8 cellular contexts compared by ENCODE assay signal in the genomic region with DNA sequence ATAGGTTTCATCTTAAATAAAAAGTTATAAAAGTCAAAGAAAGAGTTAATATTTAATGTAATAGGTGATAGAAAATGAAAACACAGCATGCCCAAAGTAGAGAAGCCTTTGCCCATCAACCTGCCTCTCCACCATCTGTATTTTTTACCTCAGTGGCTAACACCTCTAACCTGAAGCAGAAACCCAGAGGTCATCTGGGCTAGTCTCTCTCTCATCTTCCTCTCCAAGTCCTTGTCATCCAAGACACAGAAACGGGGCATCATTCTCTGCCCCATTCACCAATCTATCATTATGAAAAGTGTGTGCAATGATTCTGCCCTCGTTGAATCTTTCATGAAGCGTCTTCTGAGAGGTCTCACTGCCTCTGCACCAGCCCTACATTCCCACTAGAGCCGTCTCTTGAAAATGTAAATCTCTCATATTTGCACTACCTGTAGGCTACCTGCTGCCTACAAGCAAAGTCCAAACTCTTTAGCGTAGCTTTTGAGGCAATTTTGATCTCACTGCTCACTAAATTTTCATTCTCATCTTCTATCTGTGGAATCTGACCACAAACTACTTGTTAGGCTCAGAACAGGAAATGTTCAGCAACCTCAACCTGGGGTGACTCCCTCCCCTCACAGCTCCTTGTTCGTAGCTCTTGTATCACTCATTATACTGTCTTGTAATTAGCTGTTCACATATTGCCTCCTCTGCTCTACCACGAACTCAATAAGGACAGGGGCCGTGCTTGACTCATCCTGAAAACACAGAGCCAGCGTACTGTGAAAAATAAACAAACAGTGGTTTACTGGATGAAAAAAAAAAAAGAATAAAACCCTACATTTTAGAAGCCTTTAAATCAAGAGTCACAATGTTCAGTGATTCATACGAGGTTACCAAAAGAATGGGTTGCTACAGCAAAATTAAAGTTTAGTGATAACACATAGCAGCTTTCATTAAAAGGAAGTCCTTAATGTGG.
A peak's percentile ranks its signal among the peaks of the same experiment; 100 is the strongest.
DNase-seq lines count a peak whose midpoint lies in the region; ATAC-seq, FAIRE-seq and TF ChIP-seq lines count a peak whose summit lies in the region.

No MANE protein-coding gene starts in this region.

- H3K4me1 ChIP-seq in DND-41 (ENCODE audit: insufficient read depth, low read length) (peaks cover 6% of the 10 kb centered on the region), astrocyte (ENCODE audit: insufficient read depth, low read length) (peaks cover 26% of the 10 kb centered on the region), pancreas (no peaks in the 10 kb centered on the region)

- H3K9me3 Mint-ChIP-seq in astrocyte (ENCODE audit: unreplicated experiment), result peaks cover 4% of the 10 kb centered on the region
- H3K9me3 Mint-ChIP-seq in endothelial cell (ENCODE audit: unreplicated experiment), result no peaks in the 10 kb centered on the region

- H3K27me3 ChIP-seq in DND-41 (ENCODE audit: insufficient read depth, low read length, poor library complexity), result peaks cover 17% of the 10 kb centered on the region
- H3K27me3 ChIP-seq in astrocyte (ENCODE audit: insufficient read depth, low read length), result no peaks in the 10 kb centered on the region
- H3K27me3 ChIP-seq in pancreas, result no peaks in the 10 kb centered on the region

- DNase-seq in DND-41 (peak; percentile 60), NK-92 (lab: John Stamatoyannopoulos, UW; ENCODE audit: unreplicated experiment) (peak; percentile 9), astrocyte (ENCODE audit: low read depth) (peak; percentile 89), pancreas (no peak), endothelial cell (ENCODE audit: low spot score) (no peak), NCI-H748 (lab: John Stamatoyannopoulos, UW; ENCODE audit: unreplicated experiment) (no peak)
- peak; percentile 26 to 64 for DNase-seq in stimulated activated CD8-positive, alpha-beta memory T cell treated with anti-CD3 and anti-CD28 coated beads, Interleukin-7, amount 100 ng/mL, for 48 hours (ENCODE audit: extremely low read depth in 1 of 2, low read depth in 1 of 2)

- H3K36me3 Mint-ChIP-seq in astrocyte (ENCODE audit: low read depth, unreplicated experiment) (no peaks in the 10 kb centered on the region), endothelial cell (ENCODE audit: low read depth, unreplicated experiment) (peaks cover 4% of the 10 kb centered on the region)

- H3K4me2 ChIP-seq in DND-41 (ENCODE audit: insufficient read depth, low read length) (no peak overlapping the region), astrocyte (ENCODE audit: low read length) (peak overlapping the region; percentile 48)

- H3K36me3 ChIP-seq in DND-41 (ENCODE audit: insufficient read depth, low read length) (no peaks in the 10 kb centered on the region), astrocyte (ENCODE audit: insufficient read depth, low read length) (no peaks in the 10 kb centered on the region), pancreas (no peaks in the 10 kb centered on the region)

- H3K27ac Mint-ChIP-seq in astrocyte (ENCODE audit: unreplicated experiment), result peak overlapping the region; percentile 36
- no peak overlapping the region for H3K27ac Mint-ChIP-seq in endothelial cell (ENCODE audit: unreplicated experiment)

- H3K79me2 ChIP-seq in DND-41 (ENCODE audit: insufficient read depth, low read length), result no peaks in the 10 kb centered on the region
- H3K79me2 ChIP-seq in astrocyte (ENCODE audit: insufficient read depth, low read length), result no peaks in the 10 kb centered on the region

- 69 to 81% methylated on average over 10 of the region's 10 CpGs for WGBS in pancreas, 2 donors

- ATAC-seq in DND-41 (ENCODE audit: insufficient read depth, low read depth) (peak; percentile 100), GM21737 (IDR thresholded peaks at IDR 0.05; ENCODE audit: unreplicated experiment) (peak; percentile 69), pancreas (no peak)

- intact Hi-C loops in pancreas (cut with DNase I), result no loop called here

- no peak overlapping the region for H3K27ac ChIP-seq in DND-41 (ENCODE audit: low read length)
- peak overlapping the region; percentile 1 for H3K27ac ChIP-seq in astrocyte (ENCODE audit: low read depth, low read length)
- H3K27ac ChIP-seq in pancreas, result no peak overlapping the region

- peaks cover 24% of the 10 kb centered on the region for H3K4me1 Mint-ChIP-seq in astrocyte (ENCODE audit: low read depth, unreplicated experiment)
- peaks cover 9% of the 10 kb centered on the region for H3K4me1 Mint-ChIP-seq in endothelial cell (ENCODE audit: unreplicated experiment)

- H3K9ac ChIP-seq in DND-41 (ENCODE audit: low read depth, low read length) (no peak overlapping the region), astrocyte (ENCODE audit: low read length) (no peak overlapping the region)

- H3K27me3 Mint-ChIP-seq in astrocyte (ENCODE audit: low read depth, unreplicated experiment) (no peaks in the 10 kb centered on the region), endothelial cell (ENCODE audit: unreplicated experiment) (no peaks in the 10 kb centered on the region)

- FAIRE-seq in astrocyte (lab: Jason Lieb, UNC) (peak; percentile 20), pancreas (lab: Jason Lieb, UNC) (no peak)

- H3K4me3 ChIP-seq in DND-41 (ENCODE audit: low read depth in 1 of 2, low read length in 2 of 2) (no peak overlapping the region), astrocyte (ENCODE audit: insufficient read depth, low read depth, low read length) (no peak overlapping the region), pancreas (no peak overlapping the region)

- no peaks in the 10 kb centered on the region for H4K20me1 ChIP-seq in DND-41 (ENCODE audit: insufficient read depth, low read length)
- H4K20me1 ChIP-seq in astrocyte (ENCODE audit: insufficient read depth, low read length), result no peaks in the 10 kb centered on the region

- H3K9me3 ChIP-seq in DND-41 (ENCODE audit: insufficient read depth, low read length, severe bottlenecking), result no peaks in the 10 kb centered on the region
- H3K9me3 ChIP-seq in astrocyte (ENCODE audit: insufficient read depth, low read depth, low read length), result no peaks in the 10 kb centered on the region
- no peaks in the 10 kb centered on the region for H3K9me3 ChIP-seq in pancreas

- H2AFZ ChIP-seq in DND-41 (ENCODE audit: low read depth, low read length) (no peak overlapping the region), astrocyte (ENCODE audit: low read depth, low read length) (no peak overlapping the region)

- TF ChIP-seq CTCF in DND-41 (IDR thresholded peaks at IDR 0.05; ENCODE audit: borderline replicate concordance, extremely low read depth, low read length, poor library complexity, severe bottlenecking) (no peak), astrocyte (IDR thresholded peaks at IDR 0.05; ENCODE audit: insufficient read depth, low read depth, low read length) (no peak), pancreas (IDR thresholded peaks at IDR 0.05) (no peak), endothelial cell (IDR thresholded peaks at IDR 0.05; ENCODE audit: unreplicated experiment) (no peak)

- H3K4me3 Mint-ChIP-seq in astrocyte (ENCODE audit: unreplicated experiment) (peak overlapping the region; percentile 12), endothelial cell (ENCODE audit: unreplicated experiment) (no peak overlapping the region)

Comparison
In these comparisons a context has a peak if more than half of its experiments do, and no peak if none do; other contexts are left out.
1. ATAC-seq: peak in DND-41 (single experiment) and GM21737 (single experiment); none in pancreas (0 of 4).
2. DNase-seq: peak in DND-41 (single experiment), NK-92 (single experiment), astrocyte (single experiment) and stimulated activated CD8-positive, alpha-beta memory T cell treated with anti-CD3 and anti-CD28 coated beads, Interleukin-7, amount 100 ng/mL, for 48 hours (2 of 2); none in pancreas (0 of 6), endothelial cell (single experiment) and NCI-H748 (single experiment).